In the genomic region with DNA sequence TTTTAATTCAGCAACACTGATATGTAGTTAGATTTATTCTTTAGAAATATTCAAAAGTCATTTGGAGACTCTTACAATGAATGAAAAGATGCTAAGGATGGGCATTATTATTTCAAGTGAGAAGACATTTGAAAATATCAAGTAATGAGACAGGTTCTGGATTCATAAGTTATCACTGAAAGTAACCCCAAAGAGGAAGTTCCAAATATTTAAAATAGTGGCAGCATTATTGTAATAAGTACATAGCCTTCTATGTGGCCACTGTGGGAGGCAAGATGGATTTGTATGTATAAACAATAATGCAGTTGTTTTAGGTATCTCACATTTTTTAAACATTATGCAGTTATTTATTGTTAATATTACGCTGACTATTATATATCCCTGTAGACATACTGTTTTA, we compare ENCODE assay signal across 1 cellular context.
TF ChIP-seq lines count a peak whose summit lies in the region.

No MANE protein-coding gene starts in this region.

TF ChIP-seq in GM12878, 131 proteins besides CTCF, POLR2A, EP300 and RAD21 (continued from another document):
- TF ChIP-seq, protein P1, sequence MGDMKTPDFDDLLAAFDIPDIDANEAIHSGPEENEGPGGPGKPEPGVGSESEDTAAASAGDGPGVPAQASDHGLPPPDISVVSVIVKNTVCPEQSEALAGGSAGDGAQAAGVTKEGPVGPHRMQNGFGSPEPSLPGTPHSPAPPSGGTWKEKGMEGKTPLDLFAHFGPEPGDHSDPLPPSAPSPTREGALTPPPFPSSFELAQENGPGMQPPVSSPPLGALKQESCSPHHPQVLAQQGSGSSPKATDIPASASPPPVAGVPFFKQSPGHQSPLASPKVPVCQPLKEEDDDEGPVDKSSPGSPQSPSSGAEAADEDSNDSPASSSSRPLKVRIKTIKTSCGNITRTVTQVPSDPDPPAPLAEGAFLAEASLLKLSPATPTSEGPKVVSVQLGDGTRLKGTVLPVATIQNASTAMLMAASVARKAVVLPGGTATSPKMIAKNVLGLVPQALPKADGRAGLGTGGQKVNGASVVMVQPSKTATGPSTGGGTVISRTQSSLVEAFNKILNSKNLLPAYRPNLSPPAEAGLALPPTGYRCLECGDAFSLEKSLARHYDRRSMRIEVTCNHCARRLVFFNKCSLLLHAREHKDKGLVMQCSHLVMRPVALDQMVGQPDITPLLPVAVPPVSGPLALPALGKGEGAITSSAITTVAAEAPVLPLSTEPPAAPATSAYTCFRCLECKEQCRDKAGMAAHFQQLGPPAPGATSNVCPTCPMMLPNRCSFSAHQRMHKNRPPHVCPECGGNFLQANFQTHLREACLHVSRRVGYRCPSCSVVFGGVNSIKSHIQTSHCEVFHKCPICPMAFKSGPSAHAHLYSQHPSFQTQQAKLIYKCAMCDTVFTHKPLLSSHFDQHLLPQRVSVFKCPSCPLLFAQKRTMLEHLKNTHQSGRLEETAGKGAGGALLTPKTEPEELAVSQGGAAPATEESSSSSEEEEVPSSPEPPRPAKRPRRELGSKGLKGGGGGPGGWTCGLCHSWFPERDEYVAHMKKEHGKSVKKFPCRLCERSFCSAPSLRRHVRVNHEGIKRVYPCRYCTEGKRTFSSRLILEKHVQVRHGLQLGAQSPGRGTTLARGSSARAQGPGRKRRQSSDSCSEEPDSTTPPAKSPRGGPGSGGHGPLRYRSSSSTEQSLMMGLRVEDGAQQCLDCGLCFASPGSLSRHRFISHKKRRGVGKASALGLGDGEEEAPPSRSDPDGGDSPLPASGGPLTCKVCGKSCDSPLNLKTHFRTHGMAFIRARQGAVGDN (IDR thresholded peaks at IDR 0.05), result no peak
- TF ChIP-seq SUZ12 (IDR thresholded peaks at IDR 0.05; ENCODE audit: unreplicated experiment), result no peak
- TF ChIP-seq ATF7 (IDR thresholded peaks at IDR 0.05; ENCODE audit: low read depth), result no peak
